12 cellular contexts compared by ENCODE assay signal in genomic region chr11:117953029-117953671, GRCh38. TPM values are rescaled to one million over a fixed set of nuclear protein-coding genes. Genes with fewer than 3 reads are reported as not detected.
DNase-seq lines count a peak whose midpoint lies in the region; ATAC-seq and TF ChIP-seq lines count a peak whose summit lies in the region.
"Had no signal": no experiment of that assay in that cellular context is flagged by ENCODE, and none has a peak within 500 bp of the region (broad histone marks: within the 10 kb centered on the region; RNA-seq: fewer than 3 reads in every experiment).

No MANE protein-coding gene starts in this region.

- peaks cover 14% of the 10 kb centered on the region for H3K9me3 Mint-ChIP-seq in activated naive CD8-positive, alpha-beta T cell treated with anti-CD3 and anti-CD28 coated beads, Interleukin-2, amount 10 ng/mL, durations not matched to agents 7 days and 5 days
- H3K9me3 Mint-ChIP-seq in stimulated activated memory B cell treated with anti-CD40 and anti-IgM and Interleukin-4, amounts not matched to agents 10 μg/mL and 1 μg/mL and 100 μg/mL, for 72 hours = peaks cover 16% of the 10 kb centered on the region

- H3K27ac ChIP-seq in OCI-LY7 (ENCODE audit: low read depth, low read length, poor library complexity, severe bottlenecking) = no peak overlapping the region

- CTCF ChIA-PET in OCI-LY7 (lab: Charles Lee; ENCODE audit: unreplicated experiment) = interaction anchor here (1.0 kb wide), 1 partner anchor 134 kb away, joined by 5 read pairs; no protein-coding TSS in a partner anchor

- H3K4me1 ChIP-seq in OCI-LY7 (ENCODE audit: insufficient read depth, low read length, poor library complexity, severe bottlenecking) = peaks cover 34% of the 10 kb centered on the region

- H3K4me1 Mint-ChIP-seq in activated naive CD8-positive, alpha-beta T cell treated with anti-CD3 and anti-CD28 coated beads, Interleukin-2, amount 10 ng/mL, durations not matched to agents 7 days and 5 days = peaks cover 68% of the 10 kb centered on the region
- peaks cover 46% of the 10 kb centered on the region for H3K4me1 Mint-ChIP-seq in stimulated activated memory B cell treated with anti-CD40 and anti-IgM and Interleukin-4, amounts not matched to agents 10 μg/mL and 1 μg/mL and 100 μg/mL, for 72 hours

- no peaks in the 10 kb centered on the region for H3K36me3 ChIP-seq in OCI-LY7 (ENCODE audit: insufficient read depth, low read length)

- no peaks in the 10 kb centered on the region for H3K9me2 ChIP-seq in OCI-LY7 (ENCODE audit: insufficient read depth, low read length)

- H3K36me3 Mint-ChIP-seq in activated naive CD8-positive, alpha-beta T cell treated with anti-CD3 and anti-CD28 coated beads, Interleukin-2, amount 10 ng/mL, durations not matched to agents 7 days and 5 days = peaks cover 25% of the 10 kb centered on the region
- peaks cover 24% of the 10 kb centered on the region for H3K36me3 Mint-ChIP-seq in stimulated activated memory B cell treated with anti-CD40 and anti-IgM and Interleukin-4, amounts not matched to agents 10 μg/mL and 1 μg/mL and 100 μg/mL, for 72 hours

- H3K4me2 ChIP-seq in OCI-LY7 (ENCODE audit: low read length) = peak overlapping the region; percentile 39

- H3K27ac Mint-ChIP-seq in activated naive CD8-positive, alpha-beta T cell treated with anti-CD3 and anti-CD28 coated beads, Interleukin-2, amount 10 ng/mL, durations not matched to agents 7 days and 5 days = peak overlapping the region; percentile 81
- peak overlapping the region; percentile 81 for H3K27ac Mint-ChIP-seq in stimulated activated memory B cell treated with anti-CD40 and anti-IgM and Interleukin-4, amounts not matched to agents 10 μg/mL and 1 μg/mL and 100 μg/mL, for 72 hours

- no peak for ATAC-seq in activated naive CD8-positive, alpha-beta T cell treated with anti-CD3 and anti-CD28 coated beads, Interleukin-2, amount 10 ng/mL, durations not matched to agents 7 days and 5 days (ENCODE audit: low read depth)
- no peak for ATAC-seq in stimulated activated memory B cell treated with anti-CD40 and anti-IgM and Interleukin-4, amounts not matched to agents 10 μg/mL and 1 μg/mL and 100 μg/mL, for 72 hours

- H3K4me3 ChIP-seq in OCI-LY7 (ENCODE audit: low read depth, low read length, poor library complexity, severe bottlenecking) = no peak overlapping the region

- TF ChIP-seq CTCF in OCI-LY7 (conservative IDR thresholded peaks at IDR 0.05; ENCODE audit: low read length) = no peak

- POLR2A ChIA-PET in OCI-LY7 (lab: Charles Lee) = interaction anchor here (0.7 to 1.7 kb wide), 3 partner anchors 32 to 63 kb away, joined by 3 read pairs; no protein-coding TSS in a partner anchor
- POLR2A ChIA-PET in activated naive CD8-positive, alpha-beta T cell treated with anti-CD3 and anti-CD28 coated beads, Interleukin-2, amount 10 ng/mL, durations not matched to agents 7 days and 5 days (lab: Charles Lee) = interaction anchor here (0.5 to 13.6 kb wide), 8 partner anchors 17 to 130 kb away, joined by 3 to 608 read pairs (median 17); partner anchors contain the start of genes FXYD2 and IL10RA

- 0 out of 2 replicates have a peak, but pooled peaks cover 12% of the 10 kb centered on the region for H3K9me3 ChIP-seq in OCI-LY7 (ENCODE audit: low read length)

- H3K27me3 Mint-ChIP-seq in activated naive CD8-positive, alpha-beta T cell treated with anti-CD3 and anti-CD28 coated beads, Interleukin-2, amount 10 ng/mL, durations not matched to agents 7 days and 5 days = no peaks in the 10 kb centered on the region
- no peaks in the 10 kb centered on the region for H3K27me3 Mint-ChIP-seq in stimulated activated memory B cell treated with anti-CD40 and anti-IgM and Interleukin-4, amounts not matched to agents 10 μg/mL and 1 μg/mL and 100 μg/mL, for 72 hours

- H3K79me2 ChIP-seq in OCI-LY7 (ENCODE audit: insufficient read depth, low read depth, low read length) = no peaks in the 10 kb centered on the region

- H3K4me3 Mint-ChIP-seq in activated naive CD8-positive, alpha-beta T cell treated with anti-CD3 and anti-CD28 coated beads, Interleukin-2, amount 10 ng/mL, durations not matched to agents 7 days and 5 days = peak overlapping the region; percentile 66
- no peak overlapping the region for H3K4me3 Mint-ChIP-seq in stimulated activated memory B cell treated with anti-CD40 and anti-IgM and Interleukin-4, amounts not matched to agents 10 μg/mL and 1 μg/mL and 100 μg/mL, for 72 hours

- BruUV-seq in OCI-LY7 (replicated peaks; lab: Mats Ljungman, UMichigan) = no TSS peak

- DNase-seq in activated T-cell treated with anti-CD3 and anti-CD28 coated beads, Interleukin-2, amount 50 U/mL, for 1 hour = peak; percentile 46
- DNase-seq in activated T-cell treated with anti-CD3 and anti-CD28 coated beads for 4 hours (no peak), OCI-LY7 (ENCODE audit: low spot score) (peak; percentile 25), NCI-H2029 (lab: John Stamatoyannopoulos, UW) (no peak), NCI-H526 (lab: John Stamatoyannopoulos, UW) (no peak), nucleus accumbens (lab: John Stamatoyannopoulos, UW) (no peak)
- no peak for DNase-seq in activated naive CD8-positive, alpha-beta T cell treated with anti-CD3 and anti-CD28 coated beads, Interleukin-2, amount 10 ng/mL, durations not matched to agents 7 days and 5 days
- DNase-seq: activated effector memory CD4-positive, alpha-beta T cell treated with Interleukin-2 at 50 U/mL for 16 hours; NCI-H524 treated with DMSO at 0.1 percent for 48 hours; occipital lobe had no signal

- peak overlapping the region; percentile 16; the same call in 1 of the 2 replicates for H2AFZ ChIP-seq in OCI-LY7 (ENCODE audit: low read length)

- H4K20me1 ChIP-seq in OCI-LY7 (ENCODE audit: insufficient read depth, low read length) = no peaks in the 10 kb centered on the region

- intact Hi-C loops in OCI-LY7 (cut with micrococcal nuclease; ENCODE audit: unreplicated experiment) = no loop called here

RNA-seq across cellular contexts. Expression of gene TMPRSS13, which starts 23.9 kb away (rescaled TPM):
- 0.33 and 0.79 TPM in 2 replicates for total RNA-seq in OCI-LY7 (2014; rRNA removed; shearing (Covaris generic))
- 0.85 and 1.1 TPM in 2 replicates for total RNA-seq in OCI-LY7 (2022)
- 1 to 10 TPM; 2.7 to 5.0 TPM for total RNA-seq in activated naive CD8-positive, alpha-beta T cell treated with anti-CD3 and anti-CD28 coated beads, Interleukin-2, amount 10 ng/mL, durations not matched to agents 7 days and 5 days
- total RNA-seq: chondrocyte had no signal

RNA-seq across cellular contexts. Expression of gene IL10RA, which starts 33.0 kb away (rescaled TPM):
- 8.2 and 15.7 TPM in 2 replicates for total RNA-seq in OCI-LY7 (2014; rRNA removed; shearing (Covaris generic))
- total RNA-seq in OCI-LY7 (2022) = 18.3 and 25.2 TPM in 2 replicates
- 100 to 1,000 TPM; 304 TPM for total RNA-seq in activated naive CD8-positive, alpha-beta T cell treated with anti-CD3 and anti-CD28 coated beads, Interleukin-2, amount 10 ng/mL, durations not matched to agents 7 days and 5 days

Comparison
In these comparisons a context has a peak if more than half of its experiments do, and no peak if none do; other contexts are left out.
1. DNase-seq: peak in activated T-cell treated with anti-CD3 and anti-CD28 coated beads, Interleukin-2, amount 50 U/mL, for 1 hour (single experiment) and OCI-LY7 (single experiment); none in activated T-cell treated with anti-CD3 and anti-CD28 coated beads for 4 hours (single experiment), activated naive CD8-positive, alpha-beta T cell treated with anti-CD3 and anti-CD28 coated beads, Interleukin-2, amount 10 ng/mL, durations not matched to agents 7 days and 5 days (single experiment), NCI-H2029 (single experiment), NCI-H526 (0 of 2) and nucleus accumbens (0 of 56).
2. RNA of gene IL10RA, which starts 33.0 kb away (total RNA-seq): 304 TPM in activated naive CD8-positive, alpha-beta T cell treated with anti-CD3 and anti-CD28 coated beads, Interleukin-2, amount 10 ng/mL, durations not matched to agents 7 days and 5 days; 8.2 to 25.2 TPM in OCI-LY7; every median in the first group is over 10 times any median in the second.